1 cellular context compared by ENCODE assay signal in the genomic region with DNA sequence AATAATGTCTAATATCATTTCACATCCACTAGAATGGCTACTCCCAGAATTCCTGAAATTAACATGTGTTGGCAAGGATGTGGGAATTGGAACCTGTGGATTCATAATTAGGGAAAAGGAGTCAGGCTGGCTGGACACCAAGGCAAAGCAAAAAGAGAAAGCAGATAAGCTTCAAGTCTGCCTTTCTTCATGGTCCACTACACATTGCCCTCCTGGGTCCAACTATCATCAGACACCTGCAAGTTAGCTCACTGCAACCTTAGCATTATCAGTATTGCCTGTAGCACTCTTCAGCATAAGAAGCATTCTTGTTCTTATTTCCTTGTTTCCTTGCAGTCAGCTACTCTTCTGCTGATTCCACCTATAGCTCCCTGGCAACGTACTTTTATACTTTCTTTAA.
TF ChIP-seq lines count a peak whose summit lies in the region.

No MANE protein-coding gene starts in this region.

TF ChIP-seq in IMR-90, 13 proteins besides CTCF, POLR2A, EP300 and RAD21:
- TF ChIP-seq, protein P1, sequence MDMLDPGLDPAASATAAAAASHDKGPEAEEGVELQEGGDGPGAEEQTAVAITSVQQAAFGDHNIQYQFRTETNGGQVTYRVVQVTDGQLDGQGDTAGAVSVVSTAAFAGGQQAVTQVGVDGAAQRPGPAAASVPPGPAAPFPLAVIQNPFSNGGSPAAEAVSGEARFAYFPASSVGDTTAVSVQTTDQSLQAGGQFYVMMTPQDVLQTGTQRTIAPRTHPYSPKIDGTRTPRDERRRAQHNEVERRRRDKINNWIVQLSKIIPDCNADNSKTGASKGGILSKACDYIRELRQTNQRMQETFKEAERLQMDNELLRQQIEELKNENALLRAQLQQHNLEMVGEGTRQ (IDR thresholded peaks at IDR 0.05; ENCODE audit: low read depth, low read length): no peak
- TF ChIP-seq RCOR1 (IDR thresholded peaks at IDR 0.05; ENCODE audit: insufficient replicate concordance, low read length) (no peak), MXI1 (IDR thresholded peaks at IDR 0.05; ENCODE audit: borderline replicate concordance, low read depth, low read length) (no peak), BHLHE40 (IDR thresholded peaks at IDR 0.05; ENCODE audit: low read depth, low read length) (no peak), MAZ (IDR thresholded peaks at IDR 0.05; ENCODE audit: borderline replicate concordance, low read depth, low read length) (no peak), RFX5 (IDR thresholded peaks at IDR 0.05; ENCODE audit: low read depth, low read length) (no peak), CEBPB (IDR thresholded peaks at IDR 0.05; ENCODE audit: low read depth, low read length) (no peak), CHD1 (IDR thresholded peaks at IDR 0.05; ENCODE audit: low read depth, low read length) (no peak), FOS (IDR thresholded peaks at IDR 0.05; ENCODE audit: low read depth, low read length) (no peak)
- TF ChIP-seq, protein P2, sequence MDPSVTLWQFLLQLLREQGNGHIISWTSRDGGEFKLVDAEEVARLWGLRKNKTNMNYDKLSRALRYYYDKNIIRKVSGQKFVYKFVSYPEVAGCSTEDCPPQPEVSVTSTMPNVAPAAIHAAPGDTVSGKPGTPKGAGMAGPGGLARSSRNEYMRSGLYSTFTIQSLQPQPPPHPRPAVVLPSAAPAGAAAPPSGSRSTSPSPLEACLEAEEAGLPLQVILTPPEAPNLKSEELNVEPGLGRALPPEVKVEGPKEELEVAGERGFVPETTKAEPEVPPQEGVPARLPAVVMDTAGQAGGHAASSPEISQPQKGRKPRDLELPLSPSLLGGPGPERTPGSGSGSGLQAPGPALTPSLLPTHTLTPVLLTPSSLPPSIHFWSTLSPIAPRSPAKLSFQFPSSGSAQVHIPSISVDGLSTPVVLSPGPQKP (IDR thresholded peaks at IDR 0.05; ENCODE audit: borderline replicate concordance, low read depth, low read length): no peak
